Comparison of ENCODE assay signal across 17 cellular contexts in the genomic region with DNA sequence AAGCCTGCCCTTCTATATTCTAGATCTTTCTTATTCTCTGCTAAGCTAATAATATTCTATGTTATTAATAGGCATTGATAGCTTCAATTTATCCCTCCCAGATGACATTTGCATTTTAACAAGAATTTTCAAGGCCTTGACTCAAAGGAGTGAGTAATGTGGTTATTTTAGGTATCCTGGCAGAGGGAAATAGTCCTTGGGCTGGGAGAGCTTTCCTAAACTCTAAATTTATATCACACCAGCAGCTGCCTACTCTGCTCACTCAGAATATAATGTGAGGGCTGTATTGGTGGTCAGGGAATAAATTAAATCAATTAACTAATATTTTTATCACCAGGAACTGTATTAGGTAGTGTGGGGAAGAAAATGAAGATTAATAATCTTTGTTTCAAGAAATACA.
DNase-seq lines count a peak whose midpoint lies in the region; ATAC-seq, FAIRE-seq and TF ChIP-seq lines count a peak whose summit lies in the region.
"Had no signal": no experiment of that assay in that cellular context is flagged by ENCODE, and none has a peak within 500 bp of the region (broad histone marks: within the 10 kb centered on the region; RNA-seq: fewer than 3 reads in every experiment).

No MANE protein-coding gene starts in this region.

- H3K36me3 ChIP-seq in small intestine (ENCODE audit: control insufficient read depth in 2 of 2, insufficient read depth in 2 of 2, low read length in 2 of 2), result no peaks in the 10 kb centered on the region
- H3K36me3 ChIP-seq: BLaER1 treated with 17β-estradiol and CSF1 and Interleukin-3, amounts not matched to agents 10 nM and 100 nM; MG63; Peyer's patch had no signal

- no peaks in the 10 kb centered on the region for H3K27me3 Mint-ChIP-seq in CD14-positive monocyte (ENCODE audit: low read depth in 3 of 3)

- no peaks in the 10 kb centered on the region for H3K36me3 Mint-ChIP-seq in CD14-positive monocyte

- H3K27ac Mint-ChIP-seq in CD14-positive monocyte, result peak overlapping the region in 6 of 7 donors; percentile 65 to 87 (median 84)

- no peak overlapping the region for H3K4me3 ChIP-seq in small intestine (ENCODE audit: low read depth in 1 of 2, low read length in 2 of 2)
- H3K4me3 ChIP-seq: BLaER1 treated with 17β-estradiol and CSF1 and Interleukin-3, amounts not matched to agents 10 nM and 100 nM; MG63; Peyer's patch had no signal

- intact Hi-C loops in CD14-positive monocyte (cut with micrococcal nuclease) (no loop called here), left cardiac atrium (cut with DNase I) (no loop called here)

- FAIRE-seq in small intestine (lab: Jason Lieb, UNC), result no peak
- FAIRE-seq: A204.1, HepG2 had no signal

- no peaks in the 10 kb centered on the region for H3K4me1 ChIP-seq in small intestine (ENCODE audit: control insufficient read depth in 2 of 2, insufficient read depth in 1 of 2, low read depth in 1 of 2, low read length in 1 of 2)
- H3K4me1 ChIP-seq: Peyer's patch had no signal

- H3K27ac ChIP-seq in angular gyrus (ENCODE audit: low read depth, low read length) (peak overlapping the region; percentile 57), small intestine (ENCODE audit: low read depth in 1 of 2, low read length in 1 of 2) (no peak overlapping the region)
- H3K27ac ChIP-seq: Peyer's patch had no signal

- peaks cover 0 to 10% (median 7%) of the 10 kb centered on the region in 7 donors for H3K9me3 Mint-ChIP-seq in CD14-positive monocyte

- H3K4me3 Mint-ChIP-seq in CD14-positive monocyte, result no peak overlapping the region

- DNase-seq in CD14-positive monocyte (ENCODE audit: low spot score), result no peak
- no peak for DNase-seq in left cardiac atrium
- peak; percentile 18 for DNase-seq in pons (ENCODE audit: low spot score)
- no peak for DNase-seq in medulla oblongata (ENCODE audit: extremely low spot score)
- no peak for DNase-seq in small intestine
- DNase-seq in RKO (ENCODE audit: low spot score), result no peak
- DNase-seq: DMS 273 treated with DMSO at 0.1 percent for 48 hours, EL, MG63, NCI-H1092, Peyer's patch, SHP77 treated with DMSO at 0.1 percent for 48 hours had no signal

- TF ChIP-seq CTCF in CD14-positive monocyte (IDR thresholded peaks at IDR 0.05), result no peak

- H3K9me3 ChIP-seq in small intestine (ENCODE audit: control insufficient read depth, low read depth), result no peaks in the 10 kb centered on the region
- H3K9me3 ChIP-seq: MG63, Peyer's patch had no signal

- peak; percentile 81 to 82 for ATAC-seq in left cardiac atrium
- no peak for ATAC-seq in HG02763 (IDR thresholded peaks at IDR 0.05; ENCODE audit: unreplicated experiment)
- ATAC-seq: HepG2 had no signal

- no peaks in the 10 kb centered on the region for H3K27me3 ChIP-seq in small intestine (ENCODE audit: control insufficient read depth in 2 of 2, insufficient read depth in 2 of 2, low read length in 2 of 2)
- H3K27me3 ChIP-seq: BLaER1 treated with 17β-estradiol and CSF1 and Interleukin-3, amounts not matched to agents 10 nM and 100 nM; MG63; Peyer's patch had no signal

- H3K4me1 Mint-ChIP-seq in CD14-positive monocyte, result peaks cover 16% of the 10 kb centered on the region
